11 cellular contexts compared by ENCODE assay signal in genomic region chr10:110629680-110630191, GRCh38. TPM values are rescaled to one million over a fixed set of nuclear protein-coding genes. Genes with fewer than 3 reads are reported as not detected.
DNase-seq lines count a peak whose midpoint lies in the region; ATAC-seq and TF ChIP-seq lines count a peak whose summit lies in the region.
"Had no signal": no experiment of that assay in that cellular context is flagged by ENCODE, and none has a peak within 500 bp of the region (broad histone marks: within the 10 kb centered on the region; RNA-seq: fewer than 3 reads in every experiment).

No MANE protein-coding gene starts in this region.

- TF ChIP-seq CTCF in AG10803 (conservative IDR thresholded peaks at IDR 0.05; ENCODE audit: low read length) (no peak), esophagus squamous epithelium (IDR thresholded peaks at IDR 0.05) (no peak), type B pancreatic cell (conservative IDR thresholded peaks at IDR 0.05) (no peak)

- peaks cover 0 to 14% (median 5%) of the 10 kb centered on the region in 3 donors for H3K4me1 ChIP-seq in esophagus squamous epithelium

- no peaks in the 10 kb centered on the region for H3K9me3 Mint-ChIP-seq in type B pancreatic cell

- H3K27me3 Mint-ChIP-seq in type B pancreatic cell = peaks cover 4% of the 10 kb centered on the region

- H3K27ac Mint-ChIP-seq in type B pancreatic cell = no peak overlapping the region
- H3K27ac Mint-ChIP-seq: CD4-positive, CD25-positive, alpha-beta regulatory T cell; nephron progenitor cell had no signal

- H3K27me3 ChIP-seq in esophagus squamous epithelium = no peaks in the 10 kb centered on the region

- DNase-seq in AG10803 (ENCODE audit: low read depth) (peak; percentile 35), NCI-H128 (lab: John Stamatoyannopoulos, UW; ENCODE audit: unreplicated experiment) (peak; percentile 70), amniotic stem cell (lab: John Stamatoyannopoulos, UW) (peak; percentile 27), left kidney (ENCODE audit: low read depth, low spot score) (peak; percentile 82), left lobe of liver (ENCODE audit: low spot score) (no peak), esophagus squamous epithelium (lab: John Stamatoyannopoulos, UW) (no peak), type B pancreatic cell (ENCODE audit: extremely low spot score, unreplicated experiment) (no peak)
- DNase-seq: activated T-cell treated with anti-CD3 and anti-CD28 coated beads for 4 hours; CD4-positive, CD25-positive, alpha-beta regulatory T cell; nephron progenitor cell had no signal

- ATAC-seq in left lobe of liver (no peak), GM21526 (IDR thresholded peaks at IDR 0.05; ENCODE audit: low FRiP score, unreplicated experiment) (no peak)

- TF ChIP-seq POLR2A in esophagus squamous epithelium (IDR thresholded peaks at IDR 0.05) = no peak

- intact Hi-C loops in esophagus squamous epithelium (cut with DNase I) = no loop called here

- H3K4me1 Mint-ChIP-seq in type B pancreatic cell (ENCODE audit: unreplicated experiment) = peaks cover 16% of the 10 kb centered on the region
- H3K4me1 Mint-ChIP-seq: CD4-positive, CD25-positive, alpha-beta regulatory T cell had no signal

- H3K4me3 Mint-ChIP-seq in type B pancreatic cell = no peak overlapping the region
- H3K4me3 Mint-ChIP-seq: CD4-positive, CD25-positive, alpha-beta regulatory T cell; nephron progenitor cell had no signal

- H3K4me3 ChIP-seq in AG10803 (ENCODE audit: low read length) = no peak overlapping the region
- no peak overlapping the region for H3K4me3 ChIP-seq in esophagus squamous epithelium

- H3K9me3 ChIP-seq in esophagus squamous epithelium = no peaks in the 10 kb centered on the region

- 19 to 31% methylated on average over 3 of the region's 3 CpGs for WGBS in esophagus squamous epithelium, 2 donors

- no peaks in the 10 kb centered on the region for H3K36me3 ChIP-seq in esophagus squamous epithelium

- H3K27ac ChIP-seq in esophagus squamous epithelium = no peak overlapping the region

- H3K36me3 Mint-ChIP-seq in type B pancreatic cell = no peaks in the 10 kb centered on the region
- H3K36me3 Mint-ChIP-seq: CD4-positive, CD25-positive, alpha-beta regulatory T cell had no signal

RNA-seq across cellular contexts. Expression of gene RBM20, which starts 14.4 kb away (rescaled TPM):
- 0.33 TPM for total RNA-seq in left lobe of liver
- 10 to 100 TPM in 1 of 4 donors, 1 to 10 TPM in 3; 2.1 to 10.3 (median 3.7) TPM for total RNA-seq in esophagus squamous epithelium
- total RNA-seq in type B pancreatic cell (ENCODE audit: low replicate concordance) = 2.8 and 5.2 TPM in 2 replicates

Comparison
In these comparisons a context has a peak if more than half of its experiments do, and no peak if none do; other contexts are left out.
1. DNase-seq: peak in AG10803 (single experiment), NCI-H128 (single experiment), amniotic stem cell (single experiment) and left kidney (single experiment); none in left lobe of liver (single experiment), esophagus squamous epithelium (single experiment) and type B pancreatic cell (single experiment).